ENCODE assay signal across 15 cellular contexts in genomic region chr3:9970020-9970652, GRCh38. TPM values are rescaled to one million over a fixed set of nuclear protein-coding genes. Genes with fewer than 3 reads are reported as not detected.
A peak's percentile ranks its signal among the peaks of the same experiment; 100 is the strongest.
DNase-seq lines count a peak whose midpoint lies in the region; ATAC-seq and TF ChIP-seq lines count a peak whose summit lies in the region.
"Had no signal": no experiment of that assay in that cellular context is flagged by ENCODE, and none has a peak within 500 bp of the region (broad histone marks: within the 10 kb centered on the region; RNA-seq: fewer than 3 reads in every experiment).

No MANE protein-coding gene starts in this region.

- H3K4me3 ChIP-seq in MG63: no peak overlapping the region
- no peak overlapping the region for H3K4me3 ChIP-seq in cardiac fibroblast (replicated peaks in 1 of 2; ENCODE audit: low read depth in 2 of 2, low read length in 2 of 2)
- H3K4me3 ChIP-seq in left lung: no peak overlapping the region
- no peak overlapping the region for H3K4me3 ChIP-seq in ovary
- H3K4me3 ChIP-seq in WERI-Rb-1 (ENCODE audit: low read depth, low read length): no peak overlapping the region
- H3K4me3 ChIP-seq: hepatocyte had no signal

- ATAC-seq in left lung (peak; percentile 86), GM21381 (IDR thresholded peaks at IDR 0.05; ENCODE audit: unreplicated experiment) (no peak), GM21526 (IDR thresholded peaks at IDR 0.05; ENCODE audit: low FRiP score, unreplicated experiment) (no peak)
- ATAC-seq: HCT116 had no signal

- no peak for TF ChIP-seq POLR2A in ovary (IDR thresholded peaks at IDR 0.05)

- DNase-seq in AG08395 (ENCODE audit: low spot score) (peak; percentile 79), MG63 (peak; percentile 13), cardiac fibroblast (ENCODE audit: low read depth in 2 of 2) (peak; percentile 61 to 79), left lung (no peak), ovary (no peak), WERI-Rb-1 (no peak)
- DNase-seq: activated naive CD8-positive, alpha-beta T cell treated with anti-CD3 and anti-CD28 coated beads, Interleukin-2, amount 10 ng/mL, durations not matched to agents 7 days and 5 days; mesendoderm; NCI-H1092 treated with DMSO at 0.1 percent for 48 hours; NCI-H345 had no signal

- no peaks in the 10 kb centered on the region for H3K27me3 ChIP-seq in MG63
- H3K27me3 ChIP-seq in left lung: no peaks in the 10 kb centered on the region
- no peaks in the 10 kb centered on the region for H3K27me3 ChIP-seq in ovary
- no peaks in the 10 kb centered on the region for H3K27me3 ChIP-seq in WERI-Rb-1 (ENCODE audit: insufficient read depth, low read depth, severe bottlenecking)
- H3K27me3 ChIP-seq: hepatocyte had no signal

- intact Hi-C loops in left lung (cut with DNase I): no loop called here
- intact Hi-C loops in ovary (cut with DNase I): no loop called here

- TF ChIP-seq EP300 in ovary (IDR thresholded peaks at IDR 0.05): no peak

- peak overlapping the region; percentile 43 to 50 for H3K27ac ChIP-seq in left lung
- no peak overlapping the region for H3K27ac ChIP-seq in ovary
- no peak overlapping the region for H3K27ac ChIP-seq in WERI-Rb-1
- H3K27ac ChIP-seq: hepatocyte, parathyroid adenoma had no signal

- WGBS in ovary, 3 donors: 79 to 89% (median 85%) methylated on average over 3 of the region's 3 CpGs

- peaks cover 30% of the 10 kb centered on the region for H3K36me3 ChIP-seq in MG63
- H3K36me3 ChIP-seq in left lung: peaks cover 5 to 95% of the 10 kb centered on the region in 2 donors
- H3K36me3 ChIP-seq in ovary: no peaks in the 10 kb centered on the region
- H3K36me3 ChIP-seq in WERI-Rb-1: peaks cover 63% of the 10 kb centered on the region

- H3K4me1 ChIP-seq in left lung: no peaks in the 10 kb centered on the region
- no peaks in the 10 kb centered on the region for H3K4me1 ChIP-seq in ovary (ENCODE audit: insufficient read depth)
- H3K4me1 ChIP-seq: parathyroid adenoma had no signal

- TF ChIP-seq CTCF in cardiac fibroblast (IDR thresholded peaks at IDR 0.05; ENCODE audit: low read depth, low read length): no peak
- TF ChIP-seq CTCF in left lung (IDR thresholded peaks at IDR 0.05): no peak
- no peak for TF ChIP-seq CTCF in ovary (IDR thresholded peaks at IDR 0.05)
- TF ChIP-seq CTCF in WERI-Rb-1 (IDR thresholded peaks at IDR 0.05; ENCODE audit: low read depth, low read length): no peak

- H3K9me3 ChIP-seq in MG63 (no peaks in the 10 kb centered on the region), left lung (no peaks in the 10 kb centered on the region), ovary (no peaks in the 10 kb centered on the region), WERI-Rb-1 (ENCODE audit: severe bottlenecking) (no peaks in the 10 kb centered on the region)

RNA-seq across cellular contexts. Expression of gene EMC3, which starts 16.5 kb away (rescaled TPM):
- total RNA-seq in MG63 (2014; rRNA removed; shearing (Covaris generic); ENCODE audit: low replicate concordance): 18.8 and 72.4 TPM in 2 replicates
- total RNA-seq in left lung (10 to 100 TPM; 84.0 to 85.2 TPM), ovary (10 to 100 TPM; 21.3 to 45.2 (median 28.4) TPM)
- polyA plus RNA-seq in ovary: 100 to 1,000 TPM in 1 of 2 donors, 10 to 100 TPM in 1; 46.0 to 108 TPM

RNA-seq across cellular contexts. Expression of gene PRRT3, which starts 17.9 kb away (rescaled TPM):
- 0.23 TPM in 1 of 2 replicates, not detected in the other for total RNA-seq in MG63 (2014; rRNA removed; shearing (Covaris generic); ENCODE audit: low replicate concordance)
- total RNA-seq in left lung (1 to 10 TPM; 1.8 to 2.5 TPM), ovary (1 to 10 TPM; 1.4 to 6.0 (median 2.6) TPM)
- 1 to 10 TPM; 1.0 TPM for polyA plus RNA-seq in ovary

RNA-seq across cellular contexts. Expression of gene CRELD1, which starts 36.5 kb away (rescaled TPM):
- 19.1 and 22.6 TPM in 2 replicates for total RNA-seq in MG63 (2014; rRNA removed; shearing (Covaris generic); ENCODE audit: low replicate concordance)
- 10 to 100 TPM; 29.9 to 56.8 TPM for total RNA-seq in left lung
- 10 to 100 TPM; 11.2 to 35.2 (median 29.0) TPM for total RNA-seq in ovary
- polyA plus RNA-seq in ovary: 10 to 100 TPM; 18.3 to 31.8 TPM

RNA-seq across cellular contexts. Expression of gene IL17RC, which starts 53.2 kb away (rescaled TPM):
- 12.1 and 14.8 TPM in 2 replicates for total RNA-seq in MG63 (2014; rRNA removed; shearing (Covaris generic); ENCODE audit: low replicate concordance)
- total RNA-seq in left lung (10 to 100 TPM; 20.4 to 26.2 TPM), ovary (10 to 100 TPM; 24.0 to 46.5 (median 37.4) TPM)
- 10 to 100 TPM; 14.2 to 34.1 TPM for polyA plus RNA-seq in ovary

RNA-seq across cellular contexts. Expression of gene FANCD2, which starts 56.1 kb away (rescaled TPM):
- total RNA-seq in MG63 (2014; rRNA removed; shearing (Covaris generic); ENCODE audit: low replicate concordance): 7.1 and 13.6 TPM in 2 replicates
- total RNA-seq in left lung (1 to 10 TPM; 8.6 to 9.0 TPM), ovary (1 to 10 TPM; 2.0 to 4.1 (median 3.4) TPM)
- 1 to 10 TPM; 2.4 to 4.3 TPM for polyA plus RNA-seq in ovary

Comparison
In these comparisons a context has a peak if more than half of its experiments do, and no peak if none do; other contexts are left out.
1. DNase-seq: peak in AG08395 (single experiment), MG63 (single experiment) and cardiac fibroblast (2 of 2); none in left lung (0 of 2), ovary (0 of 5) and WERI-Rb-1 (single experiment).
2. H3K27ac ChIP-seq: peak in left lung (2 of 2); none in ovary (0 of 2) and WERI-Rb-1 (single experiment).